21 cellular contexts compared by ENCODE assay signal in the genomic region with DNA sequence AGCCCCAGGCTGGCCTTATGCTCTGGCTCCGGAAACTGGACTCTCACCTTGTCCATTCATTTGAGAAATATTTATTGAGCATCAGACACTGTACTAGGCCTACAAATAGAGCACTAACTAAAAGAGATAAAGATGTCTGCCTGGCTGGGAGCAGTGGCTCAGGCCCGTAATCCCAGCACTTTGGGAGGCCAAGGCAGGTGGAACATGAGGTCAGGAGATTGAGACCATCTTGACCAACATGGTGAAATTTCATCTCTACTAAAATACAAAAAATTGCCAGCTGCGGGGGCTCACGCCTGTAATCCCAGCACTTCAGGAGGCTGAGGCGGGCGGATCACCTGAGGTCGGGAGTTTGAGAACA. TPM values are rescaled to one million over a fixed set of nuclear protein-coding genes. Genes with fewer than 3 reads are reported as not detected.
DNase-seq lines count a peak whose midpoint lies in the region; ATAC-seq, FAIRE-seq and TF ChIP-seq lines count a peak whose summit lies in the region.
"Had no signal": no experiment of that assay in that cellular context is flagged by ENCODE, and none has a peak within 500 bp of the region (broad histone marks: within the 10 kb centered on the region; RNA-seq: fewer than 3 reads in every experiment).

No MANE protein-coding gene starts in this region.

- H3K27ac ChIP-seq in liver (ENCODE audit: low read depth in 1 of 2, low read length in 2 of 2): peak overlapping the region; percentile 44 to 61

- H3K27ac Mint-ChIP-seq in Caco-2 (ENCODE audit: unreplicated experiment): peak overlapping the region; percentile 98
- H3K27ac Mint-ChIP-seq in chondrocyte (ENCODE audit: unreplicated experiment): peak overlapping the region; percentile 99
- H3K27ac Mint-ChIP-seq in progenitor cell of endocrine pancreas: peak overlapping the region; percentile 15
- H3K27ac Mint-ChIP-seq: B cell; CD4-positive, alpha-beta memory T cell had no signal

- no peak overlapping the region for H3K4me3 ChIP-seq in Caco-2 (ENCODE audit: low read depth, low read length)
- H3K4me3 ChIP-seq in liver (ENCODE audit: low read depth in 1 of 3, low read length in 3 of 3): no peak overlapping the region
- H3K4me3 ChIP-seq: K562, MG63 had no signal

- CTCF ChIA-PET in Caco-2 (lab: Charles Lee): no interaction called here

- H3K27me3 ChIP-seq in Caco-2 (replicated peaks; ENCODE audit: control insufficient read depth, insufficient read depth, low read length): no peaks in the 10 kb centered on the region
- H3K27me3 ChIP-seq in liver (ENCODE audit: control insufficient read depth in 4 of 4, insufficient read depth in 4 of 4, low read length in 3 of 4): no peaks in the 10 kb centered on the region
- H3K27me3 ChIP-seq: MG63 had no signal

- intact Hi-C loops in Caco-2 (cut with micrococcal nuclease; ENCODE audit: unreplicated experiment): no loop called here

- FAIRE-seq in D721Med (lab: Jason Lieb, UNC): no peak
- no peak for FAIRE-seq in frontal cortex (lab: Jason Lieb, UNC)
- FAIRE-seq: A204.1, G401.6, GM12892, K562 had no signal

- peaks cover 27% of the 10 kb centered on the region for H3K4me1 Mint-ChIP-seq in Caco-2 (ENCODE audit: low read depth, unreplicated experiment)
- peaks cover 36% of the 10 kb centered on the region for H3K4me1 Mint-ChIP-seq in chondrocyte (ENCODE audit: low read depth)
- H3K4me1 Mint-ChIP-seq in progenitor cell of endocrine pancreas (ENCODE audit: low read depth): peaks cover 18% of the 10 kb centered on the region

- H3K27me3 Mint-ChIP-seq in Caco-2 (ENCODE audit: insufficient read depth, unreplicated experiment): no peaks in the 10 kb centered on the region
- no peaks in the 10 kb centered on the region for H3K27me3 Mint-ChIP-seq in chondrocyte (ENCODE audit: low read depth)
- H3K27me3 Mint-ChIP-seq in progenitor cell of endocrine pancreas: no peaks in the 10 kb centered on the region

- no peak overlapping the region for H3K9ac ChIP-seq in liver (ENCODE audit: low read depth in 1 of 2, low read length in 2 of 2)

- H3K9me3 Mint-ChIP-seq in Caco-2 (ENCODE audit: unreplicated experiment): no peaks in the 10 kb centered on the region
- H3K9me3 Mint-ChIP-seq in chondrocyte (ENCODE audit: low read depth): no peaks in the 10 kb centered on the region
- H3K9me3 Mint-ChIP-seq in progenitor cell of endocrine pancreas (ENCODE audit: low read depth): no peaks in the 10 kb centered on the region
- H3K9me3 Mint-ChIP-seq: CD4-positive, alpha-beta memory T cell had no signal

- BruUV-seq in Caco-2 (replicated peaks; lab: Mats Ljungman, UMichigan): no TSS peak

- DNase-seq in Caco-2 (no peak), chondrocyte (ENCODE audit: low spot score) (no peak), progenitor cell of endocrine pancreas (ENCODE audit: low spot score, unreplicated experiment) (no peak), D721Med (ENCODE audit: insufficient read length, low spot score) (no peak), hepatic stellate cell (ENCODE audit: low spot score) (no peak), frontal cortex (ENCODE audit: low spot score in 2 of 2) (no peak)
- DNase-seq: CD4-positive, alpha-beta memory T cell; GOT3; MG63; NCI-H1417 treated with DMSO at 0.1 percent for 48 hours; NCI-H187; NCI-H446; NCI-H526; SHP77 had no signal

- WGBS in liver: 85% methylated on average over 7 of the region's 7 CpGs

- no peak for TF ChIP-seq RAD21 in liver (IDR thresholded peaks at IDR 0.05)

- peaks cover 58% of the 10 kb centered on the region for H3K4me1 ChIP-seq in Caco-2
- H3K4me1 ChIP-seq in liver (ENCODE audit: control insufficient read depth in 4 of 4, insufficient read depth in 4 of 4, low read length in 3 of 4): peaks cover 12 to 36% (median 29%) of the 10 kb centered on the region in 4 donors

- H3K36me3 Mint-ChIP-seq in Caco-2 (ENCODE audit: insufficient read depth, unreplicated experiment) (peaks cover 45% of the 10 kb centered on the region), chondrocyte (ENCODE audit: low read depth) (no peaks in the 10 kb centered on the region), progenitor cell of endocrine pancreas (ENCODE audit: insufficient read depth) (peaks cover 7% of the 10 kb centered on the region)
- H3K36me3 Mint-ChIP-seq: CD4-positive, alpha-beta memory T cell had no signal

- POLR2A ChIA-PET in Caco-2 (lab: Charles Lee): interaction anchor here (3.8 kb wide), 1 partner anchor 11 kb away, joined by 37 read pairs; no protein-coding TSS in a partner anchor

- ATAC-seq in GM18907 (IDR thresholded peaks at IDR 0.05; ENCODE audit: unreplicated experiment): no peak
- ATAC-seq: K562 had no signal

- H3K36me3 ChIP-seq in Caco-2 (ENCODE audit: control insufficient read depth, insufficient read depth, low read length) (no peaks in the 10 kb centered on the region), liver (ENCODE audit: control insufficient read depth in 4 of 4, insufficient read depth in 3 of 4, low read depth in 1 of 4, low read length in 3 of 4) (no peaks in the 10 kb centered on the region)
- H3K36me3 ChIP-seq: MG63 had no signal

- TF ChIP-seq CTCF in Caco-2 (IDR thresholded peaks at IDR 0.05; ENCODE audit: insufficient read depth in 1 of 2, low read depth in 1 of 2, low read length in 1 of 2, severe bottlenecking in 1 of 2, unreplicated experiment in 1 of 2) (no peak), chondrocyte (IDR thresholded peaks at IDR 0.05) (no peak), liver (IDR thresholded peaks at IDR 0.05; ENCODE audit: low read depth, low read length, missing input control) (no peak), progenitor cell of endocrine pancreas (IDR thresholded peaks at IDR 0.05; ENCODE audit: unreplicated experiment) (no peak), D721Med (IDR thresholded peaks at IDR 0.05; ENCODE audit: insufficient read depth, missing control alignments) (no peak)

- H3K9me3 ChIP-seq in Caco-2: no peaks in the 10 kb centered on the region
- H3K9me3 ChIP-seq in liver (ENCODE audit: control insufficient read depth in 4 of 4, low read length in 3 of 4): no peaks in the 10 kb centered on the region
- H3K9me3 ChIP-seq: MG63 had no signal

- H3K4me3 Mint-ChIP-seq in Caco-2 (ENCODE audit: unreplicated experiment) (no peak overlapping the region), chondrocyte (ENCODE audit: unreplicated experiment) (no peak overlapping the region), progenitor cell of endocrine pancreas (ENCODE audit: low read depth) (no peak overlapping the region)
- H3K4me3 Mint-ChIP-seq: B cell had no signal

TF ChIP-seq in liver, 16 proteins besides CTCF, POLR2A, EP300 and RAD21 (continues in another document):
- TF ChIP-seq RXRA (IDR thresholded peaks at IDR 0.05): no peak
- no peak for TF ChIP-seq HNF4A (conservative IDR thresholded peaks at IDR 0.05)
- TF ChIP-seq, protein P1, sequence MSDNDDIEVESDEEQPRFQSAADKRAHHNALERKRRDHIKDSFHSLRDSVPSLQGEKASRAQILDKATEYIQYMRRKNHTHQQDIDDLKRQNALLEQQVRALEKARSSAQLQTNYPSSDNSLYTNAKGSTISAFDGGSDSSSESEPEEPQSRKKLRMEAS (IDR thresholded peaks at IDR 0.05): no peak
- TF ChIP-seq JUND (IDR thresholded peaks at IDR 0.05): no peak
- TF ChIP-seq EGR1 (IDR thresholded peaks at IDR 0.05; ENCODE audit: low read depth in 2 of 2): no peak
- TF ChIP-seq TAF1 (conservative IDR thresholded peaks at IDR 0.05): no peak
- no peak for TF ChIP-seq NR2F2 (IDR thresholded peaks at IDR 0.05)
- TF ChIP-seq FOXA1 (IDR thresholded peaks at IDR 0.05): no peak
- TF ChIP-seq HNF4G (IDR thresholded peaks at IDR 0.05): no peak
- no peak for TF ChIP-seq YY1 (IDR thresholded peaks at IDR 0.05)
- TF ChIP-seq, protein P2, sequence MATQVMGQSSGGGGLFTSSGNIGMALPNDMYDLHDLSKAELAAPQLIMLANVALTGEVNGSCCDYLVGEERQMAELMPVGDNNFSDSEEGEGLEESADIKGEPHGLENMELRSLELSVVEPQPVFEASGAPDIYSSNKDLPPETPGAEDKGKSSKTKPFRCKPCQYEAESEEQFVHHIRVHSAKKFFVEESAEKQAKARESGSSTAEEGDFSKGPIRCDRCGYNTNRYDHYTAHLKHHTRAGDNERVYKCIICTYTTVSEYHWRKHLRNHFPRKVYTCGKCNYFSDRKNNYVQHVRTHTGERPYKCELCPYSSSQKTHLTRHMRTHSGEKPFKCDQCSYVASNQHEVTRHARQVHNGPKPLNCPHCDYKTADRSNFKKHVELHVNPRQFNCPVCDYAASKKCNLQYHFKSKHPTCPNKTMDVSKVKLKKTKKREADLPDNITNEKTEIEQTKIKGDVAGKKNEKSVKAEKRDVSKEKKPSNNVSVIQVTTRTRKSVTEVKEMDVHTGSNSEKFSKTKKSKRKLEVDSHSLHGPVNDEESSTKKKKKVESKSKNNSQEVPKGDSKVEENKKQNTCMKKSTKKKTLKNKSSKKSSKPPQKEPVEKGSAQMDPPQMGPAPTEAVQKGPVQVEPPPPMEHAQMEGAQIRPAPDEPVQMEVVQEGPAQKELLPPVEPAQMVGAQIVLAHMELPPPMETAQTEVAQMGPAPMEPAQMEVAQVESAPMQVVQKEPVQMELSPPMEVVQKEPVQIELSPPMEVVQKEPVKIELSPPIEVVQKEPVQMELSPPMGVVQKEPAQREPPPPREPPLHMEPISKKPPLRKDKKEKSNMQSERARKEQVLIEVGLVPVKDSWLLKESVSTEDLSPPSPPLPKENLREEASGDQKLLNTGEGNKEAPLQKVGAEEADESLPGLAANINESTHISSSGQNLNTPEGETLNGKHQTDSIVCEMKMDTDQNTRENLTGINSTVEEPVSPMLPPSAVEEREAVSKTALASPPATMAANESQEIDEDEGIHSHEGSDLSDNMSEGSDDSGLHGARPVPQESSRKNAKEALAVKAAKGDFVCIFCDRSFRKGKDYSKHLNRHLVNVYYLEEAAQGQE (IDR thresholded peaks at IDR 0.05): no peak
- TF ChIP-seq SP1 (IDR thresholded peaks at IDR 0.05): no peak
- no peak for TF ChIP-seq FOXA2 (IDR thresholded peaks at IDR 0.05)
- TF ChIP-seq, protein P3, sequence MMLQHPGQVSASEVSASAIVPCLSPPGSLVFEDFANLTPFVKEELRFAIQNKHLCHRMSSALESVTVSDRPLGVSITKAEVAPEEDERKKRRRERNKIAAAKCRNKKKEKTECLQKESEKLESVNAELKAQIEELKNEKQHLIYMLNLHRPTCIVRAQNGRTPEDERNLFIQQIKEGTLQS (IDR thresholded peaks at IDR 0.05): no peak

RNA-seq across cellular contexts. Expression of a gene that starts 7.6 kb away (rescaled TPM):
- total RNA-seq in Caco-2 (2022) (84.9 and 89.5 TPM in 2 replicates), chondrocyte (59.9 to 64.9 TPM (median 62.1 TPM) in 3 replicates), liver (10 to 100 TPM; 31.2 to 35.7 TPM), progenitor cell of endocrine pancreas (59.7 and 63.3 TPM in 2 replicates), frontal cortex (56.7 TPM)
- 100 to 1,000 TPM in 1 of 2 donors, 10 to 100 TPM in 1; 46.2 to 130 TPM for polyA plus RNA-seq in liver

Comparison
In these comparisons a context has a peak if more than half of its experiments do, and no peak if none do; other contexts are left out.
1. H3K27ac Mint-ChIP-seq: peak in every context shown above with its lines; median percentile 99 in chondrocyte; 98 in Caco-2; 15 in progenitor cell of endocrine pancreas.